Comparison of ENCODE assay signal across 35 cellular contexts in the genomic region with DNA sequence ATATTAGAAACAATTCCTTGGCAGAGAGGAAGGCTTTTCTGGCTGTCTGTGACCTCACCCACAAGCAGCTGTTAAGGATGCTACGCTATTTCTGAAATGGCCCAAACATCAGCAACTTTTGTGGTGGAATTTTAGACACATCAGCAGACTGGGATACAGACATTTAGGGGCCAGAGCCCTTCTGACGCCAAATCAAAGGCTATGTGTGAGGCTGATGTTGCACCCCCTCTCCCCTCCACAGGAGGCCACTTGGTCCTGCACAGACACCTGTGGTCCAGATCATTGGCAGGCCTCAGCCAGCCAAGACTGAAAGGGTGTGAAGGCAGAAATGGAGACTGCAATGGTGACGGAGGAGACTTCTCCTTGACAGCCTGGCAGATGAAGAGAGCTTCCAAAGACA. TPM values are rescaled to one million over a fixed set of nuclear protein-coding genes. Genes with fewer than 3 reads are reported as not detected.
"Had no signal": no experiment of that assay in that cellular context is flagged by ENCODE, and none has a peak within 500 bp of the region (broad histone marks: within the 10 kb centered on the region; RNA-seq: fewer than 3 reads in every experiment).

No MANE protein-coding gene starts in this region.

- DNase-seq: Kasumi-1, KG1, MG63, NCI-H1048, NCI-H1092 treated with DMSO at 0.1 percent for 48 hours, NCI-H1105 treated with DMSO at 0.1 percent for 48 hours, NCI-H1417, NCI-H1436, NCI-H146, NCI-H1694, NCI-H187, NCI-H1930, NCI-H2029 treated with DMSO at 0.1 percent for 48 hours, NCI-H2081 treated with DMSO at 0.1 percent for 48 hours, NCI-H2107, NCI-H2171, NCI-H226, NCI-H446 treated with DMSO at 0.1 percent for 48 hours, NCI-H510A, NCI-H524, NCI-H526, NCI-H69, NCI-H748 treated with DMSO at 0.1 percent for 48 hours, PC-9, SHP77, SIG-M5, SK-N-SH, SW 1271 had no signal

- H3K4me2 ChIP-seq: PC-9, SK-N-SH had no signal

- H3K4me1 ChIP-seq: SJSA1 had no signal

- H3K9ac ChIP-seq: SK-N-SH had no signal

- H3K9me3 ChIP-seq: MG63, SJSA1, SK-N-SH had no signal

- H3K36me3 ChIP-seq: MG63, SJSA1 had no signal

- ATAC-seq: Panc1, Right ventricle myocardium inferior had no signal

- H3K27ac ChIP-seq: PC-9, RWPE1, SJSA1 had no signal

- H2AFZ ChIP-seq: PC-9 had no signal

- FAIRE-seq: RCC 7860 had no signal

- H3K4me3 ChIP-seq: MG63, PC-9, SJSA1 had no signal

- H3K27me3 ChIP-seq: SJSA1 had no signal

RNA-seq across cellular contexts. Expression of gene RXRG, which starts 9.3 kb away (rescaled TPM):
- total RNA-seq: M059J, OCI-LY7, PC-9, SJSA1 had no signal
- polyA plus RNA-seq: SK-N-SH had no signal
